In the genomic region with DNA sequence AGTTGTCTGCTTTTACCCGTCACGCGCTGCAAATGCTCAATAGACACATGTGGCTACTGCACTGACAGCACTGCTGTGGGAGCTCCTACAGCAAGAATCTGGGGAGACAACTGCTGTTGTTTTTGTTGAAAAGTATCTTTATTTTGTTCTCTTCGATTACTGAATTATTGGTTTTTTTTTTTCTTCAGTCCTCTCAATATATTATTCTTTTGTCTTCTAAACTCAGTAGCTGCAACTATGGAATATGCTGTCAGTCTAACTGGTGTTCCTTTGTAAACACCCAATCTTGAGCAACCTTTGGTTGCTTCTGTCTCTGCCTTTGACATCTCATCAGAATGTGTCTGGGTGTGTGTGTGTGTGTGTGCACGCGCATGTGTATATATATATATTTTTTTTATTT, we compare ENCODE assay signal across 28 cellular contexts.
"Had no signal": no experiment of that assay in that cellular context is flagged by ENCODE, and none has a peak within 500 bp of the region (broad histone marks: within the 10 kb centered on the region; RNA-seq: fewer than 3 reads in every experiment).

No MANE protein-coding gene starts in this region.

- H3K9me3 ChIP-seq: colonic mucosa, esophagus squamous epithelium, gastroesophageal sphincter had no signal

- H3K4me3 Mint-ChIP-seq: activated CD4-positive, alpha-beta memory T cell treated with anti-CD3 and anti-CD28 coated beads for 36 hours; activated CD4-positive, alpha-beta T cell treated with anti-CD3 and anti-CD28 coated beads for 36 hours; activated CD4-positive, alpha-beta T cell treated with anti-CD3 and anti-CD28 coated beads, Interleukin-2, amount 10 ng/mL, durations not matched to agents 24 days and 14 days; activated CD8-positive, alpha-beta memory T cell treated with anti-CD3 and anti-CD28 coated beads, Interleukin-2, amount 10 ng/mL, durations not matched to agents 7 days and 5 days; activated CD8-positive, alpha-beta T cell treated with anti-CD3 and anti-CD28 coated beads, Interleukin-2, amount 10 ng/mL, durations not matched to agents 7 days and 5 days; activated naive CD4-positive, alpha-beta T cell treated with anti-CD3 and anti-CD28 coated beads, Interleukin-2, amount 10 ng/mL, durations not matched to agents 7 days and 5 days; activated naive CD8-positive, alpha-beta T cell treated with anti-CD3 and anti-CD28 coated beads, Interleukin-2, amount 10 ng/mL, durations not matched to agents 7 days and 5 days; activated T-cell treated with anti-CD3 and anti-CD28 coated beads, Interleukin-2, amount 50 U/mL, for 72 hours; brain had no signal

- H3K4me1 Mint-ChIP-seq: activated naive CD4-positive, alpha-beta T cell treated with anti-CD3 and anti-CD28 coated beads, Interleukin-2, amount 10 ng/mL, durations not matched to agents 7 days and 5 days had no signal

- H3K9me3 Mint-ChIP-seq: activated CD4-positive, alpha-beta memory T cell treated with anti-CD3 and anti-CD28 coated beads for 36 hours; activated CD4-positive, alpha-beta T cell treated with anti-CD3 and anti-CD28 coated beads, Interleukin-2, amount 10 ng/mL, durations not matched to agents 24 days and 14 days; activated naive CD4-positive, alpha-beta T cell treated with anti-CD3 and anti-CD28 coated beads, Interleukin-2, amount 10 ng/mL, durations not matched to agents 7 days and 5 days; activated naive CD4-positive, alpha-beta T cell treated with anti-CD3 and anti-CD28 coated beads, Interleukin-2, amount 50 U/mL, for 72 hours; activated naive CD8-positive, alpha-beta T cell treated with anti-CD3 and anti-CD28 coated beads, Interleukin-2, amount 10 ng/mL, durations not matched to agents 7 days and 5 days; activated T-cell treated with anti-CD3 and anti-CD28 coated beads, Interleukin-2, amount 50 U/mL, for 72 hours had no signal

- H3K4me1 ChIP-seq: colonic mucosa had no signal

- H3K4me3 ChIP-seq: colonic mucosa, esophagus squamous epithelium, gastroesophageal sphincter had no signal

- H3K27ac ChIP-seq: colonic mucosa, epithelial cell of prostate, esophagus squamous epithelium, gastroesophageal sphincter had no signal

- H3K27me3 ChIP-seq: colonic mucosa, esophagus squamous epithelium, gastroesophageal sphincter had no signal

- H3K27ac Mint-ChIP-seq: activated CD4-positive, alpha-beta memory T cell treated with anti-CD3 and anti-CD28 coated beads for 36 hours; activated CD4-positive, alpha-beta T cell treated with anti-CD3 and anti-CD28 coated beads for 36 hours; activated CD4-positive, alpha-beta T cell treated with anti-CD3 and anti-CD28 coated beads, Interleukin-2, amount 10 ng/mL, durations not matched to agents 24 days and 14 days; activated CD8-positive, alpha-beta memory T cell treated with anti-CD3 and anti-CD28 coated beads, Interleukin-2, amount 10 ng/mL, durations not matched to agents 7 days and 5 days; activated CD8-positive, alpha-beta T cell treated with anti-CD3 and anti-CD28 coated beads, Interleukin-2, amount 10 ng/mL, durations not matched to agents 7 days and 5 days; activated naive CD4-positive, alpha-beta T cell treated with anti-CD3 and anti-CD28 coated beads, Interleukin-2, amount 10 ng/mL, durations not matched to agents 7 days and 5 days; activated naive CD4-positive, alpha-beta T cell treated with anti-CD3 and anti-CD28 coated beads, Interleukin-2, amount 50 U/mL, for 72 hours; activated naive CD8-positive, alpha-beta T cell treated with anti-CD3 and anti-CD28 coated beads, Interleukin-2, amount 10 ng/mL, durations not matched to agents 7 days and 5 days; activated T-cell treated with anti-CD3 and anti-CD28 coated beads, Interleukin-2, amount 50 U/mL, for 72 hours; brain had no signal

- H3K27me3 Mint-ChIP-seq: activated CD4-positive, alpha-beta memory T cell treated with anti-CD3 and anti-CD28 coated beads for 36 hours; activated CD4-positive, alpha-beta T cell treated with anti-CD3 and anti-CD28 coated beads for 36 hours; activated CD4-positive, alpha-beta T cell treated with anti-CD3 and anti-CD28 coated beads, Interleukin-2, amount 10 ng/mL, durations not matched to agents 24 days and 14 days; activated CD8-positive, alpha-beta memory T cell treated with anti-CD3 and anti-CD28 coated beads, Interleukin-2, amount 10 ng/mL, durations not matched to agents 7 days and 5 days; activated naive CD4-positive, alpha-beta T cell treated with anti-CD3 and anti-CD28 coated beads, Interleukin-2, amount 10 ng/mL, durations not matched to agents 7 days and 5 days; activated naive CD8-positive, alpha-beta T cell treated with anti-CD3 and anti-CD28 coated beads, Interleukin-2, amount 10 ng/mL, durations not matched to agents 7 days and 5 days; brain had no signal

- DNase-seq: activated CD4-positive, alpha-beta memory T cell treated with anti-CD3 and anti-CD28 coated beads for 36 hours; activated CD4-positive, alpha-beta T cell treated with anti-CD3 and anti-CD28 coated beads for 36 hours; activated CD4-positive, alpha-beta T cell treated with anti-CD3 and anti-CD28 coated beads, Interleukin-2, amount 10 ng/mL, durations not matched to agents 24 days and 14 days; activated CD4-positive, CD25-positive, alpha-beta regulatory T cell; activated CD4-positive, CD25-positive, alpha-beta regulatory T cell treated with anti-CD3 and anti-CD28 coated beads, Interleukin-2, amount 50 U/mL, for 72 hours; activated CD8-positive, alpha-beta memory T cell treated with anti-CD3 and anti-CD28 coated beads, Interleukin-2, amount 10 ng/mL, durations not matched to agents 7 days and 5 days; activated CD8-positive, alpha-beta memory T cell treated with anti-CD3 and anti-CD28 coated beads, Interleukin-2, amount 50 U/mL, for 4 hours; activated CD8-positive, alpha-beta T cell treated with anti-CD3 and anti-CD28 coated beads, Interleukin-2, amount 10 ng/mL, durations not matched to agents 7 days and 5 days; activated gamma-delta T cell; activated naive CD4-positive, alpha-beta T cell; activated naive CD4-positive, alpha-beta T cell treated with anti-CD3 and anti-CD28 coated beads, Interleukin-2, amount 10 ng/mL, durations not matched to agents 7 days and 5 days; activated naive CD8-positive, alpha-beta T cell treated with anti-CD3 and anti-CD28 coated beads, Interleukin-2, amount 10 ng/mL, durations not matched to agents 7 days and 5 days; activated T-cell treated with anti-CD3 and anti-CD28 coated beads, Interleukin-2, amount 50 U/mL, for 1 hour; activated T-cell treated with anti-CD3 and anti-CD28 coated beads, Interleukin-2, amount 50 U/mL, for 72 hours; amniotic stem cell; anterior cingulate cortex; central memory CD4-positive, alpha-beta T cell; cerebellar nuclear complex; colonic mucosa; effector CD8-positive, alpha-beta T cell; esophagus squamous epithelium; foreskin melanocyte; head of caudate nucleus; T-helper 2 cell had no signal
